Comparison of ENCODE assay signal across 28 cellular contexts in genomic region chr12:104165801-104166200, GRCh38. TPM values are rescaled to one million over a fixed set of nuclear protein-coding genes. Genes with fewer than 3 reads are reported as not detected.
DNase-seq lines count a peak whose midpoint lies in the region; ATAC-seq, FAIRE-seq and TF ChIP-seq lines count a peak whose summit lies in the region.
"Had no signal": no experiment of that assay in that cellular context is flagged by ENCODE, and none has a peak within 500 bp of the region (broad histone marks: within the 10 kb centered on the region; RNA-seq: fewer than 3 reads in every experiment).

No MANE protein-coding gene starts in this region.

- H3K4me1 ChIP-seq in right lobe of liver = no peaks in the 10 kb centered on the region

- H3K9me3 ChIP-seq in right lobe of liver = no peaks in the 10 kb centered on the region
- H3K9me3 ChIP-seq: HAP-1 had no signal

- ATAC-seq in Right ventricle myocardium inferior (peak; percentile 82), left cardiac atrium (peak; percentile 38 to 78), right lobe of liver (peak; percentile 40 to 78 (median 71)), T-cell (replicated peaks in 1 of 4) (no peak)
- ATAC-seq: CD8-positive, alpha-beta T cell; GM23338 had no signal

- FAIRE-seq in GM12891 (lab: Jason Lieb, UNC) = no peak
- FAIRE-seq: G401.6, GM18507, HTR-8/SVneo had no signal

- no peak overlapping the region for H3K27ac Mint-ChIP-seq in T-cell
- H3K27ac Mint-ChIP-seq: CD8-positive, alpha-beta T cell; GM23338 had no signal

- no peaks in the 10 kb centered on the region for H3K36me3 ChIP-seq in right lobe of liver
- H3K36me3 ChIP-seq: HAP-1 had no signal

- CTCF ChIA-PET in T-cell (lab: Charles Lee) = interaction anchor here in 1 of 2 donors (0.7 kb wide), 1 partner anchor 161 kb away, joined by 3 read pairs; no protein-coding TSS in a partner anchor

- TF ChIP-seq CTCF in right lobe of liver (IDR thresholded peaks at IDR 0.05) = no peak

- H3K36me3 Mint-ChIP-seq in T-cell = no peaks in the 10 kb centered on the region
- H3K36me3 Mint-ChIP-seq: CD8-positive, alpha-beta T cell had no signal

- H3K4me3 ChIP-seq in right lobe of liver = no peak overlapping the region
- H3K4me3 ChIP-seq: GM23338, HAP-1 had no signal

- POLR2A ChIA-PET in T-cell (lab: Charles Lee) = no interaction called here

- no peaks in the 10 kb centered on the region for H3K9me3 Mint-ChIP-seq in T-cell
- H3K9me3 Mint-ChIP-seq: CD8-positive, alpha-beta T cell; GM23338 had no signal

- H3K27me3 Mint-ChIP-seq in T-cell = peaks cover 4 to 7% of the 10 kb centered on the region in 2 donors

- 80% methylated on average over 2 of the region's 2 CpGs for WGBS in right lobe of liver (ENCODE audit: insufficient coverage, low coverage, low lambda C conversion rate, missing lambda C conversion rate)

- intact Hi-C loops in Right ventricle myocardium inferior (cut with DNase I) (no loop called here), cardiac septum (cut with DNase I) (no loop called here), left cardiac atrium (cut with DNase I) (no loop called here), right lobe of liver (cut with DNase I) (no loop called here)

- H3K4me1 Mint-ChIP-seq in T-cell = no peaks in the 10 kb centered on the region

- H3K27ac ChIP-seq in right lobe of liver = no peak overlapping the region
- H3K27ac ChIP-seq: 22Rv1, KMS-11, RWPE1 had no signal

- DNase-seq in Right ventricle myocardium inferior (ENCODE audit: missing footprints) (no peak), cardiac septum (ENCODE audit: low spot score) (no peak), left cardiac atrium (peak; percentile 35), right lobe of liver (no peak), COLO668 (lab: John Stamatoyannopoulos, UW; ENCODE audit: unreplicated experiment) (no peak), GM12891 (ENCODE audit: insufficient read length, low spot score) (no peak), T-cell (no peak)
- no peak for DNase-seq in stimulated activated CD4-positive, alpha-beta T cell treated with anti-CD3 and anti-CD28 coated beads, Interleukin-2, amount 100 ng/mL, for 48 hours
- DNase-seq: AML-193; C1 segment of cervical spinal cord; Calu3; CD8-positive, alpha-beta T cell; DMS153; NCI-H1092 treated with DMSO at 0.1 percent for 48 hours; NCI-H1436 treated with DMSO at 0.1 percent for 48 hours; NCI-H2029; NCI-H226; NCI-H524; NCI-H774; NK-92 treated with Interleukin-12 subunit alpha and Interleukin-12 subunit beta, amount 100 ng/mL, for 24 hours had no signal

- no peak for TF ChIP-seq POLR2A in right lobe of liver (IDR thresholded peaks at IDR 0.05)
- no peak for TF ChIP-seq POLR2A in GM12891 (IDR thresholded peaks at IDR 0.05; ENCODE audit: low read depth, low read length)

- no peaks in the 10 kb centered on the region for H3K27me3 ChIP-seq in right lobe of liver

- no peak overlapping the region for H3K4me3 Mint-ChIP-seq in T-cell
- H3K4me3 Mint-ChIP-seq: CD8-positive, alpha-beta T cell; GM23338 had no signal

TF ChIP-seq in GM12891, 5 proteins besides CTCF, POLR2A, EP300 and RAD21:
- TF ChIP-seq PAX5 (IDR thresholded peaks at IDR 0.05; ENCODE audit: insufficient read depth, low read length, severe bottlenecking) (no peak), TAF1 (IDR thresholded peaks at IDR 0.05; ENCODE audit: low read depth, low read length) (no peak), POLR2AphosphoS5 (IDR thresholded peaks at IDR 0.05; ENCODE audit: low read depth, low read length) (no peak), SPI1 (IDR thresholded peaks at IDR 0.05; ENCODE audit: low read depth, low read length) (no peak), POU2F2 (IDR thresholded peaks at IDR 0.05; ENCODE audit: low read depth, low read length) (no peak)

RNA-seq across cellular contexts. Expression of gene NFYB, which starts 27.8 kb away (rescaled TPM):
- total RNA-seq in Right ventricle myocardium inferior = 39.8 TPM
- 31.1 TPM for total RNA-seq in cardiac septum
- total RNA-seq in left cardiac atrium = 10 to 100 TPM; 30.3 to 33.9 TPM
- 10 to 100 TPM; 10.1 to 12.9 (median 12.2) TPM for total RNA-seq in right lobe of liver
- polyA plus RNA-seq in GM12891 (2012; ENCODE audit: low read depth, missing spikeins) = 17.0 TPM
- total RNA-seq in T-cell = 10 to 100 TPM; 15.6 to 23.7 (median 22.3) TPM

RNA-seq across cellular contexts. Expression of gene TXNRD1, which starts 49.8 kb away (rescaled TPM):
- 89.3 TPM for total RNA-seq in Right ventricle myocardium inferior
- 121 TPM for total RNA-seq in cardiac septum
- total RNA-seq in left cardiac atrium = 100 to 1,000 TPM; 114 to 122 TPM
- 100 to 1,000 TPM in 2 of 6 experiments, 10 to 100 TPM in 4; 40.3 to 153 (median 74.5) TPM for total RNA-seq in right lobe of liver
- polyA plus RNA-seq in GM12891 (2012; ENCODE audit: low read depth, missing spikeins) = 22.3 TPM
- 10 to 100 TPM; 33.1 to 91.7 (median 68.9) TPM for total RNA-seq in T-cell

Comparison
In these comparisons a context has a peak if more than half of its experiments do, and no peak if none do; other contexts are left out.
1. ATAC-seq: peak in Right ventricle myocardium inferior (single experiment), left cardiac atrium (2 of 2) and right lobe of liver (4 of 4); none in T-cell (0 of 4).